19 cellular contexts compared by ENCODE assay signal in the genomic region with DNA sequence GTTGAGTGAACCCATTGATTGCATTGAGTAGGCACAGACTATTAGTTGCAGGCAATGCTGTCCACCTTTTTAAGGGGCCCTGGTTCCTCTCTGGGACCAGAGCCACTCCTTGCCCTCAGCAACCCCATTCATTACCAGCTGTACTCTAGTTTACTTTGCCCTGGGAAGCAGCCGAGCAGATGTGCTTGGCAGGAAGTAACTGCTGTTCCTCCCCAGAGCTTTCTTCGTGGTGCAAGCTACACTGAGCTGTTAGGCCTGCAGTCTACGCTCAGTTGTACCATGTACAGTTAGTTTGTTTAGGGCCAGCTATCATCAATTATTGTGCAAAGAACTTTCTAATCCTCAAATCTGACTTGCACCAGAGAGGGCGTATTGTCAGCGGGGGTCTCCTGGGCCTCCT. TPM values are rescaled to one million over a fixed set of nuclear protein-coding genes. Genes with fewer than 3 reads are reported as not detected.
A peak's percentile ranks its signal among the peaks of the same experiment; 100 is the strongest.
DNase-seq lines count a peak whose midpoint lies in the region; ATAC-seq and TF ChIP-seq lines count a peak whose summit lies in the region.
"Had no signal": no experiment of that assay in that cellular context is flagged by ENCODE, and none has a peak within 500 bp of the region (broad histone marks: within the 10 kb centered on the region; RNA-seq: fewer than 3 reads in every experiment).

No MANE protein-coding gene starts in this region.

- no peaks in the 10 kb centered on the region for H4K20me1 ChIP-seq in BLaER1 treated with 17β-estradiol and CSF1 and Interleukin-3, amounts not matched to agents 10 nM and 100 nM

- H3K27me3 Mint-ChIP-seq in immature natural killer cell (ENCODE audit: low read depth in 3 of 3), result peaks cover 4 to 12% (median 11%) of the 10 kb centered on the region in 3 donors

- TF ChIP-seq CTCF in fibroblast of villous mesenchyme (IDR thresholded peaks at IDR 0.05; ENCODE audit: insufficient read depth, low read depth, low read length), result no peak

- no peaks in the 10 kb centered on the region for H3K9me3 ChIP-seq in BLaER1 treated with 17β-estradiol and CSF1 and Interleukin-3, amounts not matched to agents 10 nM and 100 nM (replicated peaks in 1 of 11)
- H3K9me3 ChIP-seq: stomach had no signal

- peaks cover 0 to 6% (median 0%) of the 10 kb centered on the region in 11 experiments; a peak in 3 of 22 replicates for H3K27me3 ChIP-seq in BLaER1 treated with 17β-estradiol and CSF1 and Interleukin-3, amounts not matched to agents 10 nM and 100 nM

- no peak for ATAC-seq in GM21447 (IDR thresholded peaks at IDR 0.05; ENCODE audit: unreplicated experiment)
- ATAC-seq in GM19035 (IDR thresholded peaks at IDR 0.05; ENCODE audit: unreplicated experiment), result no peak

- no peaks in the 10 kb centered on the region for H3K4me1 Mint-ChIP-seq in immature natural killer cell
- H3K4me1 Mint-ChIP-seq: mesothelial cell of epicardium had no signal

- DNase-seq in DMS53 treated with DMSO at 0.1 percent for 48 hours (lab: John Stamatoyannopoulos, UW; ENCODE audit: unreplicated experiment) (peak; percentile 61), NCI-H774 (lab: John Stamatoyannopoulos, UW) (peak; percentile 3), fibroblast of villous mesenchyme (ENCODE audit: low read depth) (peak; percentile 13), immature natural killer cell (no peak), NCI-H1694 (lab: John Stamatoyannopoulos, UW) (no peak)
- DNase-seq: AML-193, cerebellar nuclear complex, NCI-H446 treated with DMSO at 0.1 percent for 48 hours, SHP77 treated with DMSO at 0.1 percent for 48 hours had no signal

- H3K4me3 Mint-ChIP-seq in immature natural killer cell, result no peak overlapping the region
- H3K4me3 Mint-ChIP-seq: mesothelial cell of epicardium, nephron had no signal

- no peaks in the 10 kb centered on the region for H3K9me3 Mint-ChIP-seq in immature natural killer cell
- H3K9me3 Mint-ChIP-seq: mesothelial cell of epicardium, nephron had no signal

- H3K36me3 ChIP-seq in BLaER1 treated with 17β-estradiol and CSF1 and Interleukin-3, amounts not matched to agents 10 nM and 100 nM, result no peaks in the 10 kb centered on the region
- H3K36me3 ChIP-seq: stomach had no signal

- peak overlapping the region in 8 of 11 experiments; percentile 15 to 85 (median 65); a peak in 15 of 22 replicates for H3K27ac ChIP-seq in BLaER1 treated with 17β-estradiol and CSF1 and Interleukin-3, amounts not matched to agents 10 nM and 100 nM
- H3K27ac ChIP-seq: stomach, VCaP had no signal

- peak overlapping the region in 4 of 11 experiments; percentile 53 to 76 (median 70); a peak in 7 of 22 replicates for H3K9ac ChIP-seq in BLaER1 treated with 17β-estradiol and CSF1 and Interleukin-3, amounts not matched to agents 10 nM and 100 nM

- no peak overlapping the region for H3K4me3 ChIP-seq in BLaER1 treated with 17β-estradiol and CSF1 and Interleukin-3, amounts not matched to agents 10 nM and 100 nM
- H3K4me3 ChIP-seq in fibroblast of villous mesenchyme (ENCODE audit: low read depth, low read length), result no peak overlapping the region
- H3K4me3 ChIP-seq: stomach had no signal

- peak overlapping the region; percentile 36 to 84 (median 70) for H3K4me2 ChIP-seq in BLaER1 treated with 17β-estradiol and CSF1 and Interleukin-3, amounts not matched to agents 10 nM and 100 nM

- peaks cover 14 to 81% (median 58%) of the 10 kb centered on the region in 10 experiments for H3K4me1 ChIP-seq in BLaER1 treated with 17β-estradiol and CSF1 and Interleukin-3, amounts not matched to agents 10 nM and 100 nM

- no peaks in the 10 kb centered on the region for H3K36me3 Mint-ChIP-seq in immature natural killer cell
- H3K36me3 Mint-ChIP-seq: mesothelial cell of epicardium had no signal

- H3K27ac Mint-ChIP-seq in immature natural killer cell, result no peak overlapping the region
- H3K27ac Mint-ChIP-seq: mesothelial cell of epicardium, nephron, progenitor cell of endocrine pancreas had no signal

RNA-seq across cellular contexts. Expression of a gene that starts 7.2 kb away (rescaled TPM):
- total RNA-seq in fibroblast of villous mesenchyme, result not detected in 2 replicates
- under 1 TPM in 1 of 3 donors, not detected in 2; 0.11 TPM for polyA plus RNA-seq in immature natural killer cell
- total RNA-seq: Calu3, M059J, mesothelial cell of epicardium had no signal

RNA-seq across cellular contexts. Expression of a gene that starts 7.6 kb away (rescaled TPM):
- total RNA-seq in fibroblast of villous mesenchyme, result not detected in 2 replicates
- polyA plus RNA-seq in immature natural killer cell, result not detected
- total RNA-seq: Calu3, M059J, mesothelial cell of epicardium had no signal
- polyA plus RNA-seq: stomach had no signal

RNA-seq across cellular contexts. Expression of a gene that starts 34.4 kb away (rescaled TPM):
- 41.2 and 52.2 TPM in 2 replicates for total RNA-seq in fibroblast of villous mesenchyme
- 10 to 100 TPM; 32.6 to 66.7 (median 38.9) TPM for polyA plus RNA-seq in immature natural killer cell

Comparison
In these comparisons a context has a peak if more than half of its experiments do, and no peak if none do; other contexts are left out.
1. DNase-seq: peak in DMS53 treated with DMSO at 0.1 percent for 48 hours (single experiment), NCI-H774 (single experiment) and fibroblast of villous mesenchyme (single experiment); none in immature natural killer cell (0 of 3) and NCI-H1694 (single experiment).